Comparison of ENCODE assay signal across 22 cellular contexts in the genomic region with DNA sequence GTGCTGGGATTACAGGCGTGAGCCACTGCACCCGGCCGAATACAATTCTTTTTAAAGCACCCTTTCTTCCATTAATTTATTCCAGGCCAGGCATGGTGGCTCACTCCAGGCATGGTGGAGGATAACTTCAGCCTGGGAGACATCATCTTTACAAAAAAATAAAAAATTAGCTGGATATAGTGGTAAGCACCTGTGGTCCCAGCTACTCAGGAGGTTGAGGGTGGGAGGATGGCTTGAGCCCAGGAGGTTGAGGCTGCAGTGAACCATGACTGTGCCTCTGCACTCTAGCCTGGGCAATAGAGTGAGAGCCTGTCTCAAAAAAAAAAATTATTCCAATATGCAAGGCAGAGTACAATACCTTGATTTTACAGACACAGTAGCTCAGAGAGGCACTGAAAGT. TPM values are rescaled to one million over a fixed set of nuclear protein-coding genes. Genes with fewer than 3 reads are reported as not detected.
DNase-seq lines count a peak whose midpoint lies in the region; ATAC-seq, FAIRE-seq and TF ChIP-seq lines count a peak whose summit lies in the region.
"Had no signal": no experiment of that assay in that cellular context is flagged by ENCODE, and none has a peak within 500 bp of the region (broad histone marks: within the 10 kb centered on the region; RNA-seq: fewer than 3 reads in every experiment).

No MANE protein-coding gene starts in this region.

- H3K36me3 Mint-ChIP-seq in activated naive CD4-positive, alpha-beta T cell treated with anti-CD3 and anti-CD28 coated beads, Interleukin-2, amount 50 U/mL, for 72 hours, result peaks cover under 1 to 8% of the 10 kb centered on the region in 2 donors
- peaks cover 24% of the 10 kb centered on the region for H3K36me3 Mint-ChIP-seq in activated naive CD4-positive, alpha-beta T cell treated with anti-CD3 and anti-CD28 coated beads for 36 hours (ENCODE audit: low read depth)
- peaks cover 23% of the 10 kb centered on the region for H3K36me3 Mint-ChIP-seq in astrocyte (ENCODE audit: low read depth, unreplicated experiment)
- H3K36me3 Mint-ChIP-seq in memory B cell, result peaks cover 31% of the 10 kb centered on the region

- peaks cover 23% of the 10 kb centered on the region for H3K36me3 ChIP-seq in astrocyte (ENCODE audit: insufficient read depth, low read length)
- H3K36me3 ChIP-seq in transverse colon, result peaks cover 0 to 26% (median 8%) of the 10 kb centered on the region in 4 donors

- H3K9me3 ChIP-seq in astrocyte (ENCODE audit: insufficient read depth, low read depth, low read length) (no peaks in the 10 kb centered on the region), transverse colon (no peaks in the 10 kb centered on the region)
- H3K9me3 ChIP-seq: SJSA1 had no signal

- H3K4me1 ChIP-seq in astrocyte (ENCODE audit: insufficient read depth, low read length), result no peaks in the 10 kb centered on the region
- no peaks in the 10 kb centered on the region for H3K4me1 ChIP-seq in transverse colon
- H3K4me1 ChIP-seq: SJSA1 had no signal

- FAIRE-seq in astrocyte (lab: Jason Lieb, UNC), result no peak
- FAIRE-seq: GM19239, RCC 7860 had no signal

- CTCF ChIA-PET in activated naive CD4-positive, alpha-beta T cell treated with anti-CD3 and anti-CD28 coated beads for 36 hours (lab: Charles Lee), result interaction anchor here (1.3 kb wide), 1 partner anchor 20 kb away, joined by 3 read pairs; no protein-coding TSS in a partner anchor

- no peaks in the 10 kb centered on the region for H4K20me1 ChIP-seq in astrocyte (ENCODE audit: insufficient read depth, low read length)

- H2AFZ ChIP-seq in astrocyte (ENCODE audit: low read depth, low read length), result no peak overlapping the region

- no peak overlapping the region for H3K4me3 Mint-ChIP-seq in activated naive CD4-positive, alpha-beta T cell treated with anti-CD3 and anti-CD28 coated beads for 36 hours
- H3K4me3 Mint-ChIP-seq in astrocyte (ENCODE audit: unreplicated experiment), result no peak overlapping the region
- H3K4me3 Mint-ChIP-seq in memory B cell, result no peak overlapping the region

- intact Hi-C loops in activated naive CD4-positive, alpha-beta T cell treated with anti-CD3 and anti-CD28 coated beads for 36 hours (cut with micrococcal nuclease), result no loop called here
- intact Hi-C loops in transverse colon (cut with DNase I; ENCODE audit: low total_unique reads), result no loop called here

- peak overlapping the region; percentile 3 to 11 for H3K27ac Mint-ChIP-seq in activated naive CD4-positive, alpha-beta T cell treated with anti-CD3 and anti-CD28 coated beads, Interleukin-2, amount 50 U/mL, for 72 hours
- no peak overlapping the region for H3K27ac Mint-ChIP-seq in activated naive CD4-positive, alpha-beta T cell treated with anti-CD3 and anti-CD28 coated beads for 36 hours
- H3K27ac Mint-ChIP-seq in astrocyte (ENCODE audit: unreplicated experiment) (peak overlapping the region; percentile 7), memory B cell (peak overlapping the region; percentile 31)

- H3K4me2 ChIP-seq in astrocyte (ENCODE audit: low read length), result no peak overlapping the region

- TF ChIP-seq CTCF in astrocyte (IDR thresholded peaks at IDR 0.05; ENCODE audit: insufficient read depth, low read depth, low read length) (no peak), transverse colon (IDR thresholded peaks at IDR 0.05) (no peak)

- in situ Hi-C loops in transverse colon (cut with MboI; ENCODE audit: low pct_ligation_motif_present in 1 of 4, low pct_unique_long_range_greater_than_20kb in 1 of 4, low sequenced_read_pairs in 3 of 4), result no loop called here

- H3K4me3 ChIP-seq in astrocyte (ENCODE audit: insufficient read depth, low read depth, low read length) (no peak overlapping the region), transverse colon (no peak overlapping the region)
- H3K4me3 ChIP-seq: SJSA1 had no signal

- no peaks in the 10 kb centered on the region for H3K79me2 ChIP-seq in astrocyte (ENCODE audit: insufficient read depth, low read length)

- no peak for ATAC-seq in activated naive CD4-positive, alpha-beta T cell treated with anti-CD3 and anti-CD28 coated beads, Interleukin-2, amount 50 U/mL, for 72 hours
- no peak for ATAC-seq in memory B cell (ENCODE audit: low read depth)
- ATAC-seq in HG02763 (IDR thresholded peaks at IDR 0.05; ENCODE audit: unreplicated experiment), result no peak
- ATAC-seq: Right ventricle myocardium inferior had no signal

- H3K27me3 ChIP-seq in astrocyte (ENCODE audit: insufficient read depth, low read length) (no peaks in the 10 kb centered on the region), transverse colon (no peaks in the 10 kb centered on the region)
- H3K27me3 ChIP-seq: SJSA1 had no signal

- no peak for DNase-seq in activated naive CD4-positive, alpha-beta T cell treated with anti-CD3 and anti-CD28 coated beads, Interleukin-2, amount 50 U/mL, for 72 hours (ENCODE audit: low spot score in 2 of 2)
- DNase-seq in activated naive CD4-positive, alpha-beta T cell treated with anti-CD3 and anti-CD28 coated beads for 36 hours, result no peak
- DNase-seq in astrocyte (ENCODE audit: low read depth), result no peak
- DNase-seq in memory B cell (ENCODE audit: low spot score in 2 of 2), result no peak
- no peak for DNase-seq in transverse colon
- DNase-seq in NCI-H774 (lab: John Stamatoyannopoulos, UW), result no peak
- DNase-seq: AML-193, DMS53, EL, GF-D8, NCI-H1417, NCI-H1694 treated with DMSO at 0.1 percent for 48 hours, NCI-H2081 treated with DMSO at 0.1 percent for 48 hours, NCI-H2171 treated with DMSO at 0.1 percent for 48 hours, NCI-H524 treated with DMSO at 0.1 percent for 48 hours, OCI-M1 had no signal

- no peak for TF ChIP-seq EP300 in transverse colon (IDR thresholded peaks at IDR 0.05; ENCODE audit: low read depth)

- no peaks in the 10 kb centered on the region for H3K27me3 Mint-ChIP-seq in activated naive CD4-positive, alpha-beta T cell treated with anti-CD3 and anti-CD28 coated beads for 36 hours (ENCODE audit: low read depth)
- H3K27me3 Mint-ChIP-seq in astrocyte (ENCODE audit: low read depth, unreplicated experiment) (no peaks in the 10 kb centered on the region), memory B cell (no peaks in the 10 kb centered on the region)

- no peak overlapping the region for H3K9ac ChIP-seq in astrocyte (ENCODE audit: low read length)

- H3K4me1 Mint-ChIP-seq in activated naive CD4-positive, alpha-beta T cell treated with anti-CD3 and anti-CD28 coated beads for 36 hours (ENCODE audit: low read depth), result no peaks in the 10 kb centered on the region
- H3K4me1 Mint-ChIP-seq in astrocyte (ENCODE audit: low read depth, unreplicated experiment) (peaks cover 3% of the 10 kb centered on the region), memory B cell (peaks cover 3% of the 10 kb centered on the region)

- 89% methylated on average over 3 of the region's 3 CpGs; no CpG with 5 or more reads in 1 of the 2 donors for WGBS in transverse colon (ENCODE audit: low coverage in 1 of 2), 2 donors

- H3K9me3 Mint-ChIP-seq in activated naive CD4-positive, alpha-beta T cell treated with anti-CD3 and anti-CD28 coated beads, Interleukin-2, amount 50 U/mL, for 72 hours, result no peaks in the 10 kb centered on the region
- H3K9me3 Mint-ChIP-seq in activated naive CD4-positive, alpha-beta T cell treated with anti-CD3 and anti-CD28 coated beads for 36 hours, result no peaks in the 10 kb centered on the region
- no peaks in the 10 kb centered on the region for H3K9me3 Mint-ChIP-seq in astrocyte (ENCODE audit: unreplicated experiment)
- H3K9me3 Mint-ChIP-seq in memory B cell, result no peaks in the 10 kb centered on the region

- TF ChIP-seq POLR2A in transverse colon (IDR thresholded peaks at IDR 0.05), result no peak

- H3K27ac ChIP-seq in astrocyte (ENCODE audit: low read depth, low read length) (no peak overlapping the region), transverse colon (peak overlapping the region; percentile 11 to 50 (median 34))
- H3K27ac ChIP-seq: C4-2B, SJSA1 had no signal

RNA-seq across cellular contexts. Expression of a gene that starts 11.4 kb away (rescaled TPM):
- 1 to 10 TPM; 1.5 to 5.4 TPM for total RNA-seq in activated naive CD4-positive, alpha-beta T cell treated with anti-CD3 and anti-CD28 coated beads, Interleukin-2, amount 50 U/mL, for 72 hours
- total RNA-seq in activated naive CD4-positive, alpha-beta T cell treated with anti-CD3 and anti-CD28 coated beads for 36 hours, result 1 to 10 TPM; 2.1 to 2.2 TPM
- 3,676 and 4,004 TPM in 2 replicates for total RNA-seq in astrocyte
- 1,000 to 10,000 TPM in 3 of 4 donors, 100 to 1,000 TPM in 1; 899 to 4,235 (median 1,393) TPM for total RNA-seq in transverse colon

RNA-seq across cellular contexts. Expression of a gene that starts 21.3 kb away (rescaled TPM):
- total RNA-seq in activated naive CD4-positive, alpha-beta T cell treated with anti-CD3 and anti-CD28 coated beads, Interleukin-2, amount 50 U/mL, for 72 hours, result 100 to 1,000 TPM; 126 to 201 TPM
- 10 to 100 TPM; 97.6 to 97.9 TPM for total RNA-seq in activated naive CD4-positive, alpha-beta T cell treated with anti-CD3 and anti-CD28 coated beads for 36 hours
- 43.6 and 53.3 TPM in 2 replicates for total RNA-seq in astrocyte
- total RNA-seq in transverse colon, result 100 to 1,000 TPM; 182 to 432 (median 204) TPM

RNA-seq across cellular contexts. Expression of a gene that starts 21.9 kb away (rescaled TPM):
- total RNA-seq in activated naive CD4-positive, alpha-beta T cell treated with anti-CD3 and anti-CD28 coated beads, Interleukin-2, amount 50 U/mL, for 72 hours, result 10 to 100 TPM; 13.3 to 21.6 TPM
- total RNA-seq in activated naive CD4-positive, alpha-beta T cell treated with anti-CD3 and anti-CD28 coated beads for 36 hours, result 10 to 100 TPM; 14.0 to 14.4 TPM
- total RNA-seq in astrocyte, result 20.7 and 23.6 TPM in 2 replicates
- total RNA-seq in transverse colon, result 100 to 1,000 TPM in 1 of 4 donors, 10 to 100 TPM in 3; 11.1 to 139 (median 14.5) TPM

RNA-seq across cellular contexts. Expression of a gene that starts 32.1 kb away (rescaled TPM):
- total RNA-seq in activated naive CD4-positive, alpha-beta T cell treated with anti-CD3 and anti-CD28 coated beads, Interleukin-2, amount 50 U/mL, for 72 hours, result 10 to 100 TPM; 20.9 to 32.0 TPM
- 10 to 100 TPM; 23.9 to 25.6 TPM for total RNA-seq in activated naive CD4-positive, alpha-beta T cell treated with anti-CD3 and anti-CD28 coated beads for 36 hours
- total RNA-seq in astrocyte (54.8 and 55.8 TPM in 2 replicates), transverse colon (10 to 100 TPM; 68.1 to 95.0 (median 78.2) TPM)

Comparison
In these comparisons a context has a peak if more than half of its experiments do, and no peak if none do; other contexts are left out.
1. RNA of a gene that starts 11.4 kb away (total RNA-seq): 3,676 to 4,004 TPM in astrocyte and 899 to 4,235 TPM in transverse colon; 1.5 to 5.4 TPM in activated naive CD4-positive, alpha-beta T cell treated with anti-CD3 and anti-CD28 coated beads, Interleukin-2, amount 50 U/mL, for 72 hours and 2.1 to 2.2 TPM in activated naive CD4-positive, alpha-beta T cell treated with anti-CD3 and anti-CD28 coated beads for 36 hours; every median in the first group is over 100 times any median in the second.